In the genomic region with DNA sequence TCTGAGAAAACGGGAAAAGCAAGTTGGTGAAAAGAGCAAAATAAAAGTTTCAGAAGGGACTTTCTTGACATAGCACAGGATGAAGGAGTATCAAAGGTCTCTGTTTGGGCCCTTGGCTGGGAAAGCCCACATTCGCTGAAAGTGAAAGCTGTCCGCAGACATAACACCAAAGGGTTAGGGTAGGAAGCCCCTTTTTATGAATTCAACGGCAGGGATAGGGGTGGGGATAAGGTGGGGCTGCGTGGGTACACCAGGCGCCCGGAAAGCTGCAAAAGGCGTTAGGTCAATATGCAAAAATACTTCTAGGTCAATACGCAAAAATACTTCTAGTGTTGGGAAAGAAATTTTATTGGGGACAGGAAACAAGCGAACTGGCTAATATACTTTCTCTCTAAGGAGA, we compare ENCODE assay signal across 18 cellular contexts.
DNase-seq lines count a peak whose midpoint lies in the region; ATAC-seq, FAIRE-seq and TF ChIP-seq lines count a peak whose summit lies in the region.
"Had no signal": no experiment of that assay in that cellular context is flagged by ENCODE, and none has a peak within 500 bp of the region (broad histone marks: within the 10 kb centered on the region; RNA-seq: fewer than 3 reads in every experiment).

No MANE protein-coding gene starts in this region.

- H3K9me3 ChIP-seq in HUES48 (ENCODE audit: control insufficient read depth, insufficient read depth, low read length) (0 out of 2 replicates have a peak, but pooled peaks cover 2% of the 10 kb centered on the region), K562 (replicated peaks; ENCODE audit: control insufficient read depth, insufficient read depth, low read depth, low read length) (no peaks in the 10 kb centered on the region), WERI-Rb-1 (ENCODE audit: severe bottlenecking) (no peaks in the 10 kb centered on the region)
- H3K9me3 ChIP-seq: lower lobe of right lung, sigmoid colon had no signal

- H3K4me1 ChIP-seq in HUES48 (ENCODE audit: control insufficient read depth, insufficient read depth, low read length) = peaks cover 11% of the 10 kb centered on the region
- peaks cover 21 to 37% of the 10 kb centered on the region in 2 experiments for H3K4me1 ChIP-seq in K562 (replicated peaks in 1 of 2; ENCODE audit: control insufficient read depth in 2 of 2, insufficient read depth in 2 of 2, low read length in 2 of 2)
- no peaks in the 10 kb centered on the region for H3K4me1 ChIP-seq in mesendoderm (ENCODE audit: control insufficient read depth, low read depth, low read length)

- TF ChIP-seq RAD21 in K562 (CRISPR knock-in tag; conservative IDR thresholded peaks at IDR 0.05 in 1 of 2, IDR thresholded peaks at IDR 0.05 in 1 of 2) = no peak

- in situ Hi-C loops in K562 (cut with MboI) (no loop called here), G401 (cut with HindIII; ENCODE audit: low sequenced_read_pairs) (no loop called here)

- H2BK15ac ChIP-seq in mesendoderm (replicated peaks; ENCODE audit: low read depth) = no peak overlapping the region

- no peak overlapping the region for H3K27ac Mint-ChIP-seq in activated CD8-positive, alpha-beta T cell treated with anti-CD3 and anti-CD28 coated beads, Interleukin-2, amount 10 ng/mL, durations not matched to agents 7 days and 5 days
- H3K27ac Mint-ChIP-seq: type B pancreatic cell had no signal

- H3K36me3 ChIP-seq in HUES48 (ENCODE audit: control insufficient read depth, insufficient read depth, low read length) = no peaks in the 10 kb centered on the region
- no peaks in the 10 kb centered on the region for H3K36me3 ChIP-seq in K562 (ENCODE audit: control insufficient read depth, insufficient read depth, low read length)
- H3K36me3 ChIP-seq in mesendoderm (ENCODE audit: control insufficient read depth, insufficient read depth, low read length) = no peaks in the 10 kb centered on the region
- H3K36me3 ChIP-seq in WERI-Rb-1 = no peaks in the 10 kb centered on the region
- H3K36me3 ChIP-seq: brain microvascular endothelial cell, lower lobe of right lung, sigmoid colon had no signal

- TF ChIP-seq CTCF in K562 (IDR thresholded peaks at IDR 0.05 in 2 of 3, conservative IDR thresholded peaks at IDR 0.05 in 1 of 3; ENCODE audit: insufficient read depth in 2 of 3, low read depth in 1 of 3, low read length in 3 of 3) = no peak
- TF ChIP-seq CTCF in WERI-Rb-1 (IDR thresholded peaks at IDR 0.05; ENCODE audit: low read depth, low read length) = no peak

- no peak overlapping the region for H4K5ac ChIP-seq in mesendoderm (ENCODE audit: low read length)

- no peak overlapping the region for H4K8ac ChIP-seq in mesendoderm (ENCODE audit: low read depth, low read length)

- H3K36me3 Mint-ChIP-seq in activated CD8-positive, alpha-beta T cell treated with anti-CD3 and anti-CD28 coated beads, Interleukin-2, amount 10 ng/mL, durations not matched to agents 7 days and 5 days (ENCODE audit: low read depth) = no peaks in the 10 kb centered on the region
- H3K36me3 Mint-ChIP-seq: type B pancreatic cell had no signal

- FAIRE-seq in K562 (lab: Jason Lieb, UNC) = no peak

- H3K9me1 ChIP-seq in K562 (ENCODE audit: control insufficient read depth, insufficient read depth, low read length) = no peaks in the 10 kb centered on the region

- TSS peak; percentile 74 for BruUV-seq in K562 (replicated peaks; lab: Mats Ljungman, UMichigan)

- H3K56ac ChIP-seq in mesendoderm (ENCODE audit: low read length) = peak overlapping the region; percentile 78

- peak overlapping the region; percentile 64 for H3K4me2 ChIP-seq in K562 (ENCODE audit: insufficient read depth, low read length)
- peak overlapping the region; percentile 70 for H3K4me2 ChIP-seq in mesendoderm (ENCODE audit: low read length)

- H3K27me3 Mint-ChIP-seq in activated CD8-positive, alpha-beta T cell treated with anti-CD3 and anti-CD28 coated beads, Interleukin-2, amount 10 ng/mL, durations not matched to agents 7 days and 5 days (ENCODE audit: low read depth) = peaks cover 23% of the 10 kb centered on the region

- 28% methylated on average over 10 of the region's 10 CpGs for WGBS in K562 (ENCODE audit: insufficient coverage, low coverage, missing lambda C conversion rate)
- no CpG with 5 or more reads among the region's 10 CpGs for WGBS in mesendoderm (ENCODE audit: extremely low coverage, insufficient coverage, low lambda C conversion rate)

- H3K79me2 ChIP-seq in K562 (ENCODE audit: control insufficient read depth, insufficient read depth, low read length) (no peaks in the 10 kb centered on the region), mesendoderm (ENCODE audit: control insufficient read depth, insufficient read depth, low read length) (no peaks in the 10 kb centered on the region)

- CTCF ChIA-PET in K562 (lab: Yijun Ruan, JAX; ENCODE audit: low intra/inter-chr PET ratio) = no interaction called here
- CTCF ChIA-PET in activated CD8-positive, alpha-beta T cell treated with anti-CD3 and anti-CD28 coated beads, Interleukin-2, amount 10 ng/mL, durations not matched to agents 7 days and 5 days (lab: Charles Lee) = interaction anchor here (1.2 kb wide), 1 partner anchor 267 kb away, joined by 3 read pairs; no protein-coding TSS in a partner anchor

- DNase-seq in K562 (ENCODE audit: extremely low read depth in 1 of 4, low spot score in 3 of 4) (peak in 2 of 4 experiments; percentile 26 to 46), mesendoderm (peak; percentile 16), G401 (ENCODE audit: low spot score) (no peak), WERI-Rb-1 (no peak)
- no peak for DNase-seq in activated CD8-positive, alpha-beta T cell treated with anti-CD3 and anti-CD28 coated beads, Interleukin-2, amount 10 ng/mL, durations not matched to agents 7 days and 5 days
- DNase-seq: activated CD4-positive, CD25-positive, alpha-beta regulatory T cell; activated naive CD4-positive, alpha-beta T cell; brain microvascular endothelial cell; hypothalamus; lower lobe of right lung; sigmoid colon; stimulated activated CD4-positive, alpha-beta T cell treated with anti-CD3 and anti-CD28 coated beads, Interleukin-2, amount 100 ng/mL, for 48 hours; stimulated activated CD8-positive, alpha-beta memory T cell treated with anti-CD3 and anti-CD28 coated beads, Interleukin-4, amount 100 ng/mL, for 48 hours had no signal

- peaks cover 10% of the 10 kb centered on the region for H3K4me1 Mint-ChIP-seq in activated CD8-positive, alpha-beta T cell treated with anti-CD3 and anti-CD28 coated beads, Interleukin-2, amount 10 ng/mL, durations not matched to agents 7 days and 5 days (ENCODE audit: low read depth)

- H3K4me3 Mint-ChIP-seq in activated CD8-positive, alpha-beta T cell treated with anti-CD3 and anti-CD28 coated beads, Interleukin-2, amount 10 ng/mL, durations not matched to agents 7 days and 5 days = no peak overlapping the region
- H3K4me3 Mint-ChIP-seq: neural crest cell, type B pancreatic cell had no signal

- ATAC-seq in GM18520 (IDR thresholded peaks at IDR 0.05; ENCODE audit: unreplicated experiment) = peak; percentile 49
- peak; percentile 19 for ATAC-seq in K562
- ATAC-seq in activated CD8-positive, alpha-beta T cell treated with anti-CD3 and anti-CD28 coated beads, Interleukin-2, amount 10 ng/mL, durations not matched to agents 7 days and 5 days = no peak
- ATAC-seq: lower lobe of right lung had no signal

- peak overlapping the region; percentile 69 for H3K18ac ChIP-seq in mesendoderm (ENCODE audit: low read length)

- H2BK5ac ChIP-seq in mesendoderm (ENCODE audit: low read length) = no peak overlapping the region

- no peak; the same call in 1 of the 2 replicates for TF ChIP-seq POLR2A in K562 (conservative IDR thresholded peaks at IDR 0.05)

- H3K4me3 ChIP-seq in HUES48 (ENCODE audit: low read depth, low read length) (peak overlapping the region; percentile 67), K562 (peak overlapping the region; percentile 20), mesendoderm (ENCODE audit: low read length) (peak overlapping the region; percentile 65), WERI-Rb-1 (ENCODE audit: low read depth, low read length) (no peak overlapping the region)
- H3K4me3 ChIP-seq: lower lobe of right lung, sigmoid colon had no signal

- H3K9ac ChIP-seq in HUES48 (ENCODE audit: low read depth, low read length) (no peak overlapping the region), K562 (ENCODE audit: insufficient read depth in 1 of 2, low read depth in 2 of 2, low read length in 2 of 2) (peak overlapping the region; percentile 75 to 77; a peak in 3 of 4 replicates), mesendoderm (ENCODE audit: low read length) (peak overlapping the region; percentile 69)

- POLR2A ChIA-PET in K562 (lab: Yijun Ruan, JAX) = interaction anchor here (0.7 to 1.5 kb wide), 8 partner anchors 18 to 630 kb away, joined by 3 to 7 read pairs (median 4); a partner anchor contains a TSS
- POLR2A ChIA-PET in activated CD8-positive, alpha-beta T cell treated with anti-CD3 and anti-CD28 coated beads, Interleukin-2, amount 10 ng/mL, durations not matched to agents 7 days and 5 days (lab: Charles Lee) = no interaction called here

- no peak overlapping the region for H3K4ac ChIP-seq in mesendoderm (ENCODE audit: low read depth, low read length)

- H4K20me1 ChIP-seq in K562 (replicated peaks; ENCODE audit: control insufficient read depth, insufficient read depth, low read length) = no peaks in the 10 kb centered on the region

- H2BK120ac ChIP-seq in mesendoderm (ENCODE audit: low read depth, low read length) = no peak overlapping the region

- H3K27me3 ChIP-seq in HUES48 (ENCODE audit: control insufficient read depth, insufficient read depth, low read length) (peaks cover 41% of the 10 kb centered on the region), K562 (ENCODE audit: control insufficient read depth in 2 of 2, insufficient read depth in 2 of 2, low read length in 2 of 2) (no peaks in the 10 kb centered on the region), mesendoderm (ENCODE audit: insufficient read depth, low read length, poor library complexity) (no peaks in the 10 kb centered on the region), WERI-Rb-1 (ENCODE audit: insufficient read depth, low read depth, severe bottlenecking) (no peaks in the 10 kb centered on the region)
- H3K27me3 ChIP-seq: brain microvascular endothelial cell had no signal

- H3K9me3 Mint-ChIP-seq in activated CD8-positive, alpha-beta T cell treated with anti-CD3 and anti-CD28 coated beads, Interleukin-2, amount 10 ng/mL, durations not matched to agents 7 days and 5 days (ENCODE audit: insufficient read depth) = no peaks in the 10 kb centered on the region
- H3K9me3 Mint-ChIP-seq: neural crest cell, type B pancreatic cell had no signal

- no peaks in the 10 kb centered on the region for H3K79me1 ChIP-seq in mesendoderm (ENCODE audit: low read length)

- H2AFZ ChIP-seq in K562 (ENCODE audit: low read depth, low read length) = peak overlapping the region; percentile 88

- no peak for TF ChIP-seq EP300 in K562 (IDR thresholded peaks at IDR 0.05; ENCODE audit: low read length)

- H2AK5ac ChIP-seq in mesendoderm (ENCODE audit: low read length) = no peak overlapping the region

- H3K27ac ChIP-seq in HUES48 (ENCODE audit: low read depth, low read length) (no peak overlapping the region), K562 (ENCODE audit: extremely low read depth, low read depth, low read length) (peak overlapping the region; percentile 80), mesendoderm (ENCODE audit: low read depth, low read length) (no peak overlapping the region), WERI-Rb-1 (no peak overlapping the region)
- H3K27ac ChIP-seq: brain microvascular endothelial cell, lower lobe of right lung, RWPE1, sigmoid colon had no signal

- no peak overlapping the region for H3K23ac ChIP-seq in mesendoderm (ENCODE audit: low read length)

- intact Hi-C loops in K562 (cut with micrococcal nuclease) = no loop called here
